In the genomic region with DNA sequence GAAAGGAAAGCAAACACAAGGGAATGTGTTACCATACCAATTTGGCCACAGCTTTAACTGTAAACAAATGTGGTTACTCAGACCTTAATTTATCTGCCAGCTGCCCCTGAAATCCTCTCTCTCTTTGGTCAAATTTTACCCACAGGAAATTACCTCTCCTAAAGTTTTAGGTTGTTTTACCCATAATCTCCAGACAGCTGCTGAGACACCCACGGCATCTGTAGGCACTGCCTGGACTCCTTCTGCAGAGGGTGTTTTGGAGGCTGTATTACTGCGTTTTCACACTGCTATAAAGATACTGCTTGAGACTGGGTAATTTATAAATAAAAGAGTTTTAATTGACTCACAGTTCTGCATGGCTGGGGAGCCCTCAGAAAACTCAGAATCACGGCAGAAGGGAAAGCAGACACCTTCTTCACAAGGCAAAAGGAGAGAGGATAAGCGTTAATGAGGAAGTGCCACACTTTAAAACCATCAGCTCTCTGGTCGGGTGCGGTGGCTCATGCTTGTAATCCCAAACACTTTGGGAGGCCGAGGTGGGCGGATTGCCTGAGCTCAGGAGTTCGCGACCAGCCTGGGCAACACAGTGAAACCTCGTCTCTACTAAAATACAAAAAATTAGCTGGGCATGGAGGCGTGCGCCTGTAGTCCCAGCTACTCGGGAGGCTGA, we compare ENCODE assay signal across 25 cellular contexts.
"Had no signal": no experiment of that assay in that cellular context is flagged by ENCODE, and none has a peak within 500 bp of the region (broad histone marks: within the 10 kb centered on the region; RNA-seq: fewer than 3 reads in every experiment).

No MANE protein-coding gene starts in this region.

- H3K27me3 ChIP-seq: gastrocnemius medialis, left lung, neural progenitor cell, ovary, right lobe of liver, stomach, testis, upper lobe of left lung had no signal

- H3K4me3 Mint-ChIP-seq: activated B cell treated with CpG ODN at 0.5 μM for 24 hours; activated CD8-positive, alpha-beta T cell treated with anti-CD3 and anti-CD28 coated beads, Interleukin-2, amount 10 ng/mL, durations not matched to agents 7 days and 5 days; activated naive CD8-positive, alpha-beta T cell treated with anti-CD3 and anti-CD28 coated beads, Interleukin-2, amount 10 ng/mL, durations not matched to agents 7 days and 5 days; activated T-cell treated with anti-CD3 and anti-CD28 coated beads, Interleukin-2, amount 50 U/mL, for 24 hours; dendritic cell treated with granulocyte-macrophage colony-stimulating factor and Interleukin-4, amounts not matched to agents 40 ng/mL and 50 ng/mL, for 4 days; naive B cell; neural progenitor cell; stimulated activated effector memory CD8-positive, alpha-beta T cell treated with anti-CD3 and anti-CD28 coated beads, Interleukin-12 subunit alpha, Interleukin-12 subunit beta, amount 100 ng/mL, for 72 hours; T-helper 2 cell treated with Interferon-gamma antibody and Interleukin-4, amounts not matched to agents 5 μg/mL and 100 μg/mL, for 36 hours had no signal

- H3K4me3 ChIP-seq: gastrocnemius medialis, left lung, mucosa of descending colon, neural progenitor cell, ovary, right lobe of liver, stomach, testis, upper lobe of left lung had no signal

- H3K27ac Mint-ChIP-seq: activated B cell treated with CpG ODN at 0.5 μM for 24 hours; activated CD8-positive, alpha-beta T cell treated with anti-CD3 and anti-CD28 coated beads, Interleukin-2, amount 10 ng/mL, durations not matched to agents 7 days and 5 days; activated naive CD8-positive, alpha-beta T cell treated with anti-CD3 and anti-CD28 coated beads, Interleukin-2, amount 10 ng/mL, durations not matched to agents 7 days and 5 days; activated T-cell treated with anti-CD3 and anti-CD28 coated beads, Interleukin-2, amount 50 U/mL, for 24 hours; activated T-helper 2 cell treated with anti-CD3 and anti-CD28 coated beads, Interferon-gamma antibody, Interleukin-2, Interleukin-4, amounts not matched to agents 10 μg/mL and 5 μg/mL and 100 μg/mL, durations not matched to agents 14 hours and 24 hours and 36 hours; dendritic cell treated with granulocyte-macrophage colony-stimulating factor and Interleukin-4, amounts not matched to agents 40 ng/mL and 50 ng/mL, for 4 days; naive B cell; neural progenitor cell; stimulated activated effector memory CD8-positive, alpha-beta T cell treated with anti-CD3 and anti-CD28 coated beads, Interleukin-12 subunit alpha, Interleukin-12 subunit beta, amount 100 ng/mL, for 72 hours; T-helper 2 cell treated with Interferon-gamma antibody and Interleukin-4, amounts not matched to agents 5 μg/mL and 100 μg/mL, for 36 hours had no signal

- H3K9me3 ChIP-seq: gastrocnemius medialis, mucosa of descending colon, ovary, right lobe of liver, stomach, testis, upper lobe of left lung had no signal

- H3K27me3 Mint-ChIP-seq: activated B cell treated with CpG ODN at 0.5 μM for 24 hours; activated naive CD8-positive, alpha-beta T cell treated with anti-CD3 and anti-CD28 coated beads, Interleukin-2, amount 10 ng/mL, durations not matched to agents 7 days and 5 days; activated T-cell treated with anti-CD3 and anti-CD28 coated beads, Interleukin-2, amount 50 U/mL, for 24 hours; dendritic cell treated with granulocyte-macrophage colony-stimulating factor and Interleukin-4, amounts not matched to agents 40 ng/mL and 50 ng/mL, for 4 days; naive B cell had no signal

- H3K36me3 ChIP-seq: gastrocnemius medialis, left lung, neural progenitor cell, ovary, right lobe of liver, stomach, upper lobe of left lung had no signal

- H3K4me2 ChIP-seq: neural progenitor cell had no signal

- H3K4me1 ChIP-seq: gastrocnemius medialis, left lung, right lobe of liver, upper lobe of left lung had no signal

- H2AFZ ChIP-seq: neural progenitor cell had no signal

- ATAC-seq: activated CD8-positive, alpha-beta T cell treated with anti-CD3 and anti-CD28 coated beads, Interleukin-2, amount 10 ng/mL, durations not matched to agents 7 days and 5 days; esophagus mucosa; gastrocnemius medialis; left lung; mucosa of descending colon; right lobe of liver; stimulated activated effector memory CD8-positive, alpha-beta T cell treated with anti-CD3 and anti-CD28 coated beads, Interleukin-12 subunit alpha, Interleukin-12 subunit beta, amount 100 ng/mL, for 72 hours had no signal

- H3K4me1 Mint-ChIP-seq: activated B cell treated with CpG ODN at 0.5 μM for 24 hours; activated naive CD8-positive, alpha-beta T cell treated with anti-CD3 and anti-CD28 coated beads, Interleukin-2, amount 10 ng/mL, durations not matched to agents 7 days and 5 days; naive B cell; neural progenitor cell; stimulated activated effector memory CD8-positive, alpha-beta T cell treated with anti-CD3 and anti-CD28 coated beads, Interleukin-12 subunit alpha, Interleukin-12 subunit beta, amount 100 ng/mL, for 72 hours had no signal

- H3K9me3 Mint-ChIP-seq: neural progenitor cell; T-helper 2 cell treated with Interferon-gamma antibody and Interleukin-4, amounts not matched to agents 5 μg/mL and 100 μg/mL, for 36 hours had no signal

- H3K27ac ChIP-seq: gastrocnemius medialis, left lung, neural progenitor cell, ovary, right lobe of liver, stomach, testis, upper lobe of left lung had no signal

- H3K36me3 Mint-ChIP-seq: activated naive CD8-positive, alpha-beta T cell treated with anti-CD3 and anti-CD28 coated beads, Interleukin-2, amount 10 ng/mL, durations not matched to agents 7 days and 5 days; naive B cell; neural progenitor cell; stimulated activated effector memory CD8-positive, alpha-beta T cell treated with anti-CD3 and anti-CD28 coated beads, Interleukin-12 subunit alpha, Interleukin-12 subunit beta, amount 100 ng/mL, for 72 hours had no signal

- DNase-seq: activated B cell treated with CpG ODN at 0.5 μM for 24 hours; activated CD4-positive, alpha-beta T cell treated with anti-CD3 and anti-CD28 coated beads for 48 hours; activated CD8-positive, alpha-beta T cell treated with anti-CD3 and anti-CD28 coated beads, Interleukin-2, amount 10 ng/mL, durations not matched to agents 7 days and 5 days; activated naive CD4-positive, alpha-beta T cell treated with Interleukin-2 at 50 U/mL for 16 hours; activated naive CD8-positive, alpha-beta T cell treated with anti-CD3 and anti-CD28 coated beads, Interleukin-2, amount 10 ng/mL, durations not matched to agents 7 days and 5 days; activated T-cell treated with anti-CD3 and anti-CD28 coated beads, Interleukin-2, amount 50 U/mL, for 24 hours; effector CD8-positive, alpha-beta T cell; gastrocnemius medialis; head of caudate nucleus; mammary epithelial cell; mucosa of descending colon; naive B cell; ovary; right lobe of liver; stimulated activated CD4-positive, alpha-beta T cell treated with anti-CD3 and anti-CD28 coated beads, Interleukin-4, amount 100 ng/mL, for 24 hours; stomach; testis; upper lobe of left lung had no signal
